Comparison of ENCODE assay signal across 9 cellular contexts in the genomic region with DNA sequence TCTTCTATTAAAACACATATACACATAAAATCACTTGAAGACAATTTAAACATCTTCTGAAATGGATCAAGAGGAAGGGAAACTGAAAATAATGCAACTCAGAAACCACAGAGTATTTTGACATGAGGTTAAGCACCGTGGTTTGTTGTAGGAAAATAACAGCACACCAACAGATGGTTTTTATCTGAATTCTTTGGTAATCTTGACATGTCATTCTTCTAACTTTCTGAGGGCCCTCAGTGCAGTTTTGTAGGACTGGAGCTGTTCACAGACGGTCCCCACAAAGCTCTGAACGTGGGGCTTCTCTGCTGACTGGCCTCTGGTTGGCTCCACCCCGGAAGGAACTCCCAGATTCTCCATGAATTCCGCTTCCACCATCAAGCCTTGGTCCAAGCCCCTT. TPM values are rescaled to one million over a fixed set of nuclear protein-coding genes. Genes with fewer than 3 reads are reported as not detected.
DNase-seq lines count a peak whose midpoint lies in the region; ATAC-seq and TF ChIP-seq lines count a peak whose summit lies in the region.
"Had no signal": no experiment of that assay in that cellular context is flagged by ENCODE, and none has a peak within 500 bp of the region (broad histone marks: within the 10 kb centered on the region; RNA-seq: fewer than 3 reads in every experiment).

No MANE protein-coding gene starts in this region.

- H3K27me3 ChIP-seq in mammary epithelial cell (ENCODE audit: insufficient read depth, low read length) (peaks cover 10% of the 10 kb centered on the region), stomach (no peaks in the 10 kb centered on the region)

- no peak overlapping the region for H2AFZ ChIP-seq in mammary epithelial cell (ENCODE audit: low read depth, low read length)

- H4K20me1 ChIP-seq in mammary epithelial cell (ENCODE audit: insufficient read depth, low read length), result peaks cover 2% of the 10 kb centered on the region

- TF ChIP-seq POLR2A in stomach (IDR thresholded peaks at IDR 0.05), result no peak

- H3K36me3 ChIP-seq in mammary epithelial cell (ENCODE audit: insufficient read depth, low read length) (no peaks in the 10 kb centered on the region), stomach (no peaks in the 10 kb centered on the region)

- no peak overlapping the region for H3K4me3 ChIP-seq in mammary epithelial cell (replicated peaks in 1 of 3; ENCODE audit: insufficient read depth in 1 of 3, low read depth in 2 of 3, low read length in 3 of 3)
- no peak overlapping the region for H3K4me3 ChIP-seq in stomach

- peaks cover 3% of the 10 kb centered on the region for H3K4me1 ChIP-seq in mammary epithelial cell (ENCODE audit: insufficient read depth, low read length)
- no peaks in the 10 kb centered on the region for H3K4me1 ChIP-seq in stomach

- no peak for DNase-seq in activated T-cell treated with anti-CD3 and anti-CD28 coated beads, Interleukin-2, amount 50 U/mL, for 4 hours
- DNase-seq in activated T-cell treated with anti-CD3 and anti-CD28 coated beads for 4 hours (no peak), RPMI7951 (ENCODE audit: low read depth) (peak; percentile 27), mammary epithelial cell (no peak), stomach (no peak), NCI-H2029 treated with DMSO at 0.1 percent for 48 hours (lab: John Stamatoyannopoulos, UW) (no peak)

- H3K9me3 ChIP-seq in mammary epithelial cell (replicated peaks; ENCODE audit: insufficient read depth, low read length) (no peaks in the 10 kb centered on the region), stomach (no peaks in the 10 kb centered on the region)

- CTCF ChIA-PET in mammary epithelial cell (lab: Charles Lee; ENCODE audit: low non-redundant PET), result no interaction called here

- H3K4me3 Mint-ChIP-seq in activated T-cell treated with anti-CD3 and anti-CD28 coated beads, Interleukin-2, amount 50 U/mL, for 4 hours, result no peak overlapping the region
- H3K4me3 Mint-ChIP-seq in stimulated activated naive CD8-positive, alpha-beta T cell treated with anti-CD3 and anti-CD28 coated beads, Interleukin-15, Interleukin-2, amounts not matched to agents 100 ng/mL and 50 ng/mL, for 24 hours, result no peak overlapping the region

- BruUV-seq in mammary epithelial cell (replicated peaks; lab: Mats Ljungman, UMichigan), result no TSS peak

- H3K9ac ChIP-seq in mammary epithelial cell (ENCODE audit: insufficient read depth, low read length), result no peak overlapping the region

- dilution Hi-C loops in mammary epithelial cell (cut with HindIII; ENCODE audit: low sequenced_read_pairs), result no loop called here

- no peaks in the 10 kb centered on the region for H3K79me2 ChIP-seq in mammary epithelial cell (ENCODE audit: insufficient read depth, low read length)

- peaks cover 22% of the 10 kb centered on the region for H3K4me1 Mint-ChIP-seq in activated T-cell treated with anti-CD3 and anti-CD28 coated beads, Interleukin-2, amount 50 U/mL, for 4 hours (ENCODE audit: low read depth)
- peaks cover 45% of the 10 kb centered on the region for H3K4me1 Mint-ChIP-seq in stimulated activated naive CD8-positive, alpha-beta T cell treated with anti-CD3 and anti-CD28 coated beads, Interleukin-15, Interleukin-2, amounts not matched to agents 100 ng/mL and 50 ng/mL, for 24 hours (ENCODE audit: low read depth)

- peak; percentile 40 to 63 for ATAC-seq in activated T-cell treated with anti-CD3 and anti-CD28 coated beads, Interleukin-2, amount 50 U/mL, for 4 hours
- peak; percentile 41 for ATAC-seq in HG03025 (IDR thresholded peaks at IDR 0.05; ENCODE audit: low FRiP score, unreplicated experiment)

- H3K27ac ChIP-seq in mammary epithelial cell (ENCODE audit: insufficient read depth, low read depth, low read length) (no peak overlapping the region), stomach (peak overlapping the region in 1 of 5 donors; percentile 11)

- no peaks in the 10 kb centered on the region for H3K36me3 Mint-ChIP-seq in activated T-cell treated with anti-CD3 and anti-CD28 coated beads, Interleukin-2, amount 50 U/mL, for 4 hours (ENCODE audit: insufficient read depth)
- H3K36me3 Mint-ChIP-seq in stimulated activated naive CD8-positive, alpha-beta T cell treated with anti-CD3 and anti-CD28 coated beads, Interleukin-15, Interleukin-2, amounts not matched to agents 100 ng/mL and 50 ng/mL, for 24 hours (ENCODE audit: low read depth), result no peaks in the 10 kb centered on the region

- no peak overlapping the region for H3K4me2 ChIP-seq in mammary epithelial cell (ENCODE audit: insufficient read depth, low read depth, low read length)

- no peaks in the 10 kb centered on the region for H3K27me3 Mint-ChIP-seq in activated T-cell treated with anti-CD3 and anti-CD28 coated beads, Interleukin-2, amount 50 U/mL, for 4 hours (ENCODE audit: low read depth)
- H3K27me3 Mint-ChIP-seq in stimulated activated naive CD8-positive, alpha-beta T cell treated with anti-CD3 and anti-CD28 coated beads, Interleukin-15, Interleukin-2, amounts not matched to agents 100 ng/mL and 50 ng/mL, for 24 hours, result no peaks in the 10 kb centered on the region

- WGBS in mammary epithelial cell (ENCODE audit: low coverage, missing lambda C conversion rate), result 48% methylated on average over 5 of the region's 5 CpGs
- 44 to 63% (median 53%) methylated on average over 3 to 5 of the region's 5 CpGs for WGBS in stomach, 5 donors

- no peak for TF ChIP-seq EP300 in stomach (IDR thresholded peaks at IDR 0.05)

- peak overlapping the region; percentile 49 for H3K27ac Mint-ChIP-seq in stimulated activated naive CD8-positive, alpha-beta T cell treated with anti-CD3 and anti-CD28 coated beads, Interleukin-15, Interleukin-2, amounts not matched to agents 100 ng/mL and 50 ng/mL, for 24 hours

- intact Hi-C loops in mammary epithelial cell (cut with micrococcal nuclease) (no loop called here), stomach (cut with DNase I; ENCODE audit: low total_unique reads) (no loop called here)

- TF ChIP-seq CTCF in mammary epithelial cell (conservative IDR thresholded peaks at IDR 0.05 in 1 of 2, IDR thresholded peaks at IDR 0.05 in 1 of 2; ENCODE audit: extremely low read depth in 1 of 2, insufficient read depth in 1 of 2, low read depth in 1 of 2, low read length in 2 of 2) (no peak), stomach (IDR thresholded peaks at IDR 0.05) (no peak)

- in situ Hi-C loops in mammary epithelial cell (cut with MboI; ENCODE audit: low sequenced_read_pairs in 2 of 2), result loop anchor here in 1 of 2 donors (10.0 kb wide), 1 partner anchor 186 kb away; no protein-coding TSS in a partner anchor

- H3K9me3 Mint-ChIP-seq in activated T-cell treated with anti-CD3 and anti-CD28 coated beads, Interleukin-2, amount 50 U/mL, for 4 hours, result no peaks in the 10 kb centered on the region
- no peaks in the 10 kb centered on the region for H3K9me3 Mint-ChIP-seq in stimulated activated naive CD8-positive, alpha-beta T cell treated with anti-CD3 and anti-CD28 coated beads, Interleukin-15, Interleukin-2, amounts not matched to agents 100 ng/mL and 50 ng/mL, for 24 hours

RNA-seq across cellular contexts. Expression of a gene that starts 16.0 kb away (rescaled TPM):
- total RNA-seq in activated T-cell treated with anti-CD3 and anti-CD28 coated beads, Interleukin-2, amount 50 U/mL, for 4 hours, result not detected
- total RNA-seq in RPMI7951 (2014; rRNA removed; shearing (Covaris generic)), result not detected in 2 replicates
- total RNA-seq in mammary epithelial cell, result not detected
- not detected for polyA plus RNA-seq in mammary epithelial cell
- polyA minus RNA-seq in mammary epithelial cell, result not detected
- total RNA-seq in stomach, result 1 to 10 TPM in 3 of 5 donors, not detected in 2; 1.5 to 4.0 (median 1.7) TPM
- under 1 TPM in 2 of 3 donors, not detected in 1; 0.13 to 0.31 TPM for polyA plus RNA-seq in stomach
- polyA plus RNA-seq: AG04450 had no signal

RNA-seq across cellular contexts. Expression of a gene that starts 23.6 kb away (rescaled TPM):
- total RNA-seq in activated T-cell treated with anti-CD3 and anti-CD28 coated beads, Interleukin-2, amount 50 U/mL, for 4 hours, result under 1 TPM in 1 of 3 donors, not detected in 2; 0.24 TPM
- total RNA-seq in RPMI7951 (2014; rRNA removed; shearing (Covaris generic)), result not detected in 2 replicates
- total RNA-seq in mammary epithelial cell (not detected), stomach (1 to 10 TPM in 1 of 5 donors, under 1 TPM in 2, not detected in 2; 0.55 to 1.2 (median 0.87) TPM)
- polyA plus RNA-seq in mammary epithelial cell (not detected), stomach (under 1 TPM; 0.08 to 0.31 (median 0.12) TPM)
- polyA minus RNA-seq in mammary epithelial cell, result not detected
- polyA plus RNA-seq: AG04450 had no signal
